In genomic region chr1:109307363-109308021, GRCh38 we compare ENCODE assay signal across 8 cellular contexts. TPM values are rescaled to one million over a fixed set of nuclear protein-coding genes. Genes with fewer than 3 reads are reported as not detected.
DNase-seq lines count a peak whose midpoint lies in the region; ATAC-seq lines count a peak whose summit lies in the region.

No MANE protein-coding gene starts in this region.

- peaks cover 5 to 8% of the 10 kb centered on the region in 2 donors for H3K27me3 Mint-ChIP-seq in CD4-positive, alpha-beta memory T cell

- no peaks in the 10 kb centered on the region for H3K36me3 Mint-ChIP-seq in CD4-positive, alpha-beta memory T cell

- DNase-seq in SIG-M5 treated with dmso at 0.1 percent for 504 hours (lab: John Stamatoyannopoulos, UW; ENCODE audit: unreplicated experiment) (peak; percentile 41), SIG-M5 (lab: John Stamatoyannopoulos, UW) (no peak), OCI-M1 (lab: John Stamatoyannopoulos, UW) (peak; percentile 70), left ventricle myocardium superior (peak; percentile 75), superior temporal gyrus (ENCODE audit: extremely low spot score) (peak; percentile 82), GM03348 (ENCODE audit: low spot score) (no peak), NCI-H226 (no peak)
- DNase-seq in CD4-positive, alpha-beta memory T cell = no peak

- H3K27me3 ChIP-seq in CD4-positive, alpha-beta memory T cell (ENCODE audit: insufficient read depth, low read length) = no peaks in the 10 kb centered on the region

- H3K4me3 ChIP-seq in CD4-positive, alpha-beta memory T cell (ENCODE audit: low read length in 2 of 2) = no peak overlapping the region

- H3K9me3 ChIP-seq in CD4-positive, alpha-beta memory T cell (ENCODE audit: control insufficient read depth in 1 of 2, low read length in 2 of 2) = no peaks in the 10 kb centered on the region

- CTCF ChIA-PET in CD4-positive, alpha-beta memory T cell (lab: Charles Lee; ENCODE audit: partially characterized antibody) = interaction anchor here (1.4 kb wide), 1 partner anchor 44 kb away, joined by 4 read pairs; no protein-coding TSS in a partner anchor

- no peak overlapping the region for H3K27ac ChIP-seq in CD4-positive, alpha-beta memory T cell (ENCODE audit: low read depth, low read length)

- intact Hi-C loops in left ventricle myocardium superior (cut with micrococcal nuclease) = no loop called here
- intact Hi-C loops in CD4-positive, alpha-beta memory T cell (cut with micrococcal nuclease) = no loop called here

- no peaks in the 10 kb centered on the region for H3K36me3 ChIP-seq in CD4-positive, alpha-beta memory T cell (ENCODE audit: insufficient read depth, low read length)

- no peaks in the 10 kb centered on the region for H3K4me1 ChIP-seq in CD4-positive, alpha-beta memory T cell (ENCODE audit: insufficient read depth, low read length)

- peak; percentile 90 for ATAC-seq in left ventricle myocardium superior

- POLR2A ChIA-PET in CD4-positive, alpha-beta memory T cell (lab: Charles Lee; ENCODE audit: partially characterized antibody) = no interaction called here

- no peak overlapping the region for H3K27ac Mint-ChIP-seq in CD4-positive, alpha-beta memory T cell

- no peaks in the 10 kb centered on the region for H3K9me3 Mint-ChIP-seq in CD4-positive, alpha-beta memory T cell

- H3K4me3 Mint-ChIP-seq in CD4-positive, alpha-beta memory T cell = no peak overlapping the region

- no peaks in the 10 kb centered on the region for H3K4me1 Mint-ChIP-seq in CD4-positive, alpha-beta memory T cell

RNA-seq across cellular contexts. Expression of gene MYBPHL, which starts 0.7 kb away (rescaled TPM):
- 0.35 TPM for total RNA-seq in left ventricle myocardium superior
- not detected for total RNA-seq in CD4-positive, alpha-beta memory T cell
- not detected for polyA plus RNA-seq in CD4-positive, alpha-beta memory T cell

RNA-seq across cellular contexts. Expression of gene PSRC1, which starts 24.5 kb away (rescaled TPM):
- total RNA-seq in left ventricle myocardium superior = 0.74 TPM
- under 1 TPM; 0.17 to 0.28 TPM for total RNA-seq in CD4-positive, alpha-beta memory T cell
- under 1 TPM; 0.18 to 0.31 TPM for polyA plus RNA-seq in CD4-positive, alpha-beta memory T cell

RNA-seq across cellular contexts. Expression of gene CELSR2, which starts 58.2 kb away (rescaled TPM):
- 9.8 TPM for total RNA-seq in left ventricle myocardium superior
- 1 to 10 TPM; 2.6 to 3.1 TPM for total RNA-seq in CD4-positive, alpha-beta memory T cell
- under 1 TPM in 1 of 2 donors, not detected in 1; 0.52 TPM for polyA plus RNA-seq in CD4-positive, alpha-beta memory T cell

Comparison
In these comparisons a context has a peak if more than half of its experiments do, and no peak if none do; other contexts are left out.
1. DNase-seq: peak in SIG-M5 treated with dmso at 0.1 percent for 504 hours (single experiment), OCI-M1 (single experiment), left ventricle myocardium superior (single experiment) and superior temporal gyrus (single experiment); none in SIG-M5 (single experiment), CD4-positive, alpha-beta memory T cell (0 of 5), GM03348 (single experiment) and NCI-H226 (single experiment).